Comparison of ENCODE assay signal across 27 cellular contexts in genomic region chr12:30748150-30748549, GRCh38.
"Had no signal": no experiment of that assay in that cellular context is flagged by ENCODE, and none has a peak within 500 bp of the region (broad histone marks: within the 10 kb centered on the region; RNA-seq: fewer than 3 reads in every experiment).

No MANE protein-coding gene starts in this region.

- FAIRE-seq: keratinocyte, pancreas had no signal

- H3K4me3 ChIP-seq: left lung, lower lobe of right lung, pancreas, prostate gland, skin epidermis, stomach, testis, thyroid gland, transverse colon, upper lobe of left lung, vagina had no signal

- DNase-seq: kidney glomerular epithelial cell; left colon; left lung; lower lobe of right lung; mammary epithelial cell; mesenchymal stem cell; naive thymus-derived CD8-positive, alpha-beta T cell; nucleus accumbens; pancreas; posterior cingulate gyrus; retina; right cardiac atrium; stimulated activated CD4-positive, alpha-beta T cell treated with anti-CD3 and anti-CD28 coated beads, Interleukin-12 subunit alpha, Interleukin-12 subunit beta, amount 100 ng/mL, for 4 hours; stimulated activated CD4-positive, alpha-beta T cell treated with anti-CD3 and anti-CD28 coated beads, Interleukin-15, amount 100 ng/mL, for 24 hours; stimulated activated CD4-positive, alpha-beta T cell treated with anti-CD3 and anti-CD28 coated beads, Interleukin-2, amount 100 ng/mL, for 24 hours; stimulated activated CD4-positive, alpha-beta T cell treated with anti-CD3 and anti-CD28 coated beads, Interleukin-4, amount 100 ng/mL, for 1 hour; stimulated activated naive B cell treated with anti-CD40 and anti-IgM and Interleukin-4, amounts not matched to agents 10 μg/mL and 1 μg/mL and 100 μg/mL, for 72 hours; stimulated activated naive CD8-positive, alpha-beta T cell treated with anti-CD3 and anti-CD28 coated beads, Interleukin-15, Interleukin-2, amounts not matched to agents 100 U/mL and 50 U/mL, for 24 hours; stomach; testis; thyroid gland; transverse colon; upper lobe of left lung had no signal
